In the genomic region with DNA sequence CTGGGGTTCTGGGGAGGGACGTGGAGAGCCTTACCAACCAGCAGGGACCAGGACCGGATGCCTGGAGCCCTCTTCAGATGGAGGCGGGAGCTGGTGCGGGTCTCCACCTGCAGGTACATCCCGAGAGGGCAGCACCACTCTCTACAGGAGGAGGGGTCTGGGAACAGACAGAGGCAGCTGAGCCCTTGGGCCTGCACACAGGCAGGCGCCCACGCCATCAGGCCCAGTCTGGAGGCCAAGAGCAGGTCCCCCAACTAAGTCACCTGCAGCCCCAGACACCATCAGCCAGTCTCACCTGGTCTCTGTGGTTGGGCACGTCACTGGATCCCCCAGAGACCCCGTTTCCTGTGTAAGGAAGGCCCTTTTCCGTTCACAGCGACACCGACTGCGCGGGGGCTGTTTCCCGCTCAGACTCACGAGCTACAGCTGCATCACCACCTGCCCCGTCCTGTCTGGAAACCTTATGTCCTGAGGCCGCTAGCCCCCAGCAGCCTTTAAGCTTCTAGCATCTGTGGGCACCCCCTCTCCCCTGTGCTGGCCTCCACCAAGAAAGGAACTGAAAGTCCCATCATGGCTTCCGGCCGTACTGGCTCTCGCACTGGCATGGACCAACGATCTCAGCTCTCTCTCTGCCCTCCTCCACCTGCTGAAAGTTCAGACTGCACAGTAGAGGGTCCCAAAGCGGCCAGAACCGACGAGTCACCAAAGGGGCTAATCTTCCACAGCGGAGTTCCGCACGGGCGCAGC, we compare ENCODE assay signal across 8 cellular contexts. TPM values are rescaled to one million over a fixed set of nuclear protein-coding genes. Genes with fewer than 3 reads are reported as not detected.
DNase-seq lines count a peak whose midpoint lies in the region; ATAC-seq and TF ChIP-seq lines count a peak whose summit lies in the region.

No MANE protein-coding gene starts in this region.

- peak overlapping the region; percentile 83 to 100 (median 96) for H3K4me3 ChIP-seq in BLaER1 treated with 17β-estradiol and CSF1 and Interleukin-3, amounts not matched to agents 10 nM and 100 nM
- H3K4me3 ChIP-seq in HUES64 (ENCODE audit: low read length) (peak overlapping the region; percentile 95), ovary (peak overlapping the region; percentile 82)
- H3K4me3 ChIP-seq in effector memory CD4-positive, alpha-beta T cell (ENCODE audit: insufficient read depth, low read depth, low read length, poor library complexity, severe bottlenecking), result peak overlapping the region; percentile 93

- 91% methylated on average over 29 of the region's 29 CpGs for WGBS in HUES64
- 76 to 81% (median 77%) methylated on average over 29 of the region's 29 CpGs for WGBS in ovary, 3 donors

- H3K27me3 ChIP-seq in BLaER1 treated with 17β-estradiol and CSF1 and Interleukin-3, amounts not matched to agents 10 nM and 100 nM, result no peaks in the 10 kb centered on the region
- no peaks in the 10 kb centered on the region for H3K27me3 ChIP-seq in HUES64 (ENCODE audit: insufficient read depth, low read length)
- no peaks in the 10 kb centered on the region for H3K27me3 ChIP-seq in effector memory CD4-positive, alpha-beta T cell (replicated peaks; ENCODE audit: control insufficient read depth, insufficient read depth, low read length, poor library complexity, severe bottlenecking)
- no peaks in the 10 kb centered on the region for H3K27me3 ChIP-seq in ovary

- peak overlapping the region; percentile 90 for H3K4me3 Mint-ChIP-seq in type B pancreatic cell

- peaks cover 3 to 43% (median 21%) of the 10 kb centered on the region in 11 experiments; a peak in 18 of 22 replicates for H3K36me3 ChIP-seq in BLaER1 treated with 17β-estradiol and CSF1 and Interleukin-3, amounts not matched to agents 10 nM and 100 nM
- H3K36me3 ChIP-seq in HUES64 (ENCODE audit: insufficient read depth, low read length), result peaks cover 14% of the 10 kb centered on the region; the same call in 1 of the 2 replicates
- H3K36me3 ChIP-seq in effector memory CD4-positive, alpha-beta T cell (ENCODE audit: control insufficient read depth, insufficient read depth, low read length), result peaks cover 25% of the 10 kb centered on the region
- H3K36me3 ChIP-seq in ovary, result no peaks in the 10 kb centered on the region

- H3K36me3 Mint-ChIP-seq in type B pancreatic cell, result no peaks in the 10 kb centered on the region

- H4K20me1 ChIP-seq in BLaER1 treated with 17β-estradiol and CSF1 and Interleukin-3, amounts not matched to agents 10 nM and 100 nM, result peaks cover 10 to 38% (median 24%) of the 10 kb centered on the region in 11 experiments

- peak overlapping the region; percentile 72 to 99 (median 94) for H3K27ac ChIP-seq in BLaER1 treated with 17β-estradiol and CSF1 and Interleukin-3, amounts not matched to agents 10 nM and 100 nM
- no peak overlapping the region for H3K27ac ChIP-seq in HUES64 (ENCODE audit: low read depth, low read length)
- peak overlapping the region; percentile 92 for H3K27ac ChIP-seq in effector memory CD4-positive, alpha-beta T cell (ENCODE audit: insufficient read depth, low read length, poor library complexity, severe bottlenecking)
- H3K27ac ChIP-seq in ovary, result peak overlapping the region; percentile 24 to 73

- H3K9ac ChIP-seq in BLaER1 treated with 17β-estradiol and CSF1 and Interleukin-3, amounts not matched to agents 10 nM and 100 nM, result peak overlapping the region; percentile 86 to 99 (median 96)
- peak overlapping the region; percentile 95; the same call in 1 of the 2 replicates for H3K9ac ChIP-seq in HUES64 (ENCODE audit: low read depth, low read length)

- peak; percentile 58 for DNase-seq in activated CD4-positive, alpha-beta T cell treated with anti-CD3 and anti-CD28 coated beads, Interleukin-2, amount 50 U/mL, for 1 hour
- peak; percentile 66 to 76 (median 75) for DNase-seq in effector memory CD4-positive, alpha-beta T cell
- DNase-seq in ovary, result peak in 1 of 5 donors; percentile 39
- DNase-seq in type B pancreatic cell (ENCODE audit: extremely low spot score, unreplicated experiment), result no peak
- DNase-seq in GOT3 (lab: John Stamatoyannopoulos, UW), result no peak

- H3K4me1 Mint-ChIP-seq in type B pancreatic cell (ENCODE audit: unreplicated experiment), result peaks cover 12% of the 10 kb centered on the region

- no peak for TF ChIP-seq CTCF in ovary (IDR thresholded peaks at IDR 0.05)
- TF ChIP-seq CTCF in type B pancreatic cell (conservative IDR thresholded peaks at IDR 0.05), result no peak

- peaks cover 0 to 23% (median 16%) of the 10 kb centered on the region in 11 experiments; a peak in 20 of 22 replicates for H3K9me3 ChIP-seq in BLaER1 treated with 17β-estradiol and CSF1 and Interleukin-3, amounts not matched to agents 10 nM and 100 nM (replicated peaks in 1 of 11)
- H3K9me3 ChIP-seq in HUES64 (ENCODE audit: insufficient read depth, low read depth, low read length), result peaks cover 4% of the 10 kb centered on the region; the same call in 1 of the 2 replicates
- no peaks in the 10 kb centered on the region for H3K9me3 ChIP-seq in effector memory CD4-positive, alpha-beta T cell (ENCODE audit: control insufficient read depth, low read length)
- no peaks in the 10 kb centered on the region for H3K9me3 ChIP-seq in ovary

- peak; percentile 44 for ATAC-seq in GM19455 (IDR thresholded peaks at IDR 0.05; ENCODE audit: unreplicated experiment)

- H3K27me3 Mint-ChIP-seq in type B pancreatic cell, result no peaks in the 10 kb centered on the region

- TF ChIP-seq EP300 in ovary (IDR thresholded peaks at IDR 0.05), result no peak

- H3K4me2 ChIP-seq in BLaER1 treated with 17β-estradiol and CSF1 and Interleukin-3, amounts not matched to agents 10 nM and 100 nM, result peak overlapping the region; percentile 90 to 100 (median 97)

- no peak overlapping the region for H3K27ac Mint-ChIP-seq in type B pancreatic cell

- intact Hi-C loops in ovary (cut with DNase I), result no loop called here

- no peak for TF ChIP-seq POLR2A in ovary (IDR thresholded peaks at IDR 0.05)

- H3K9me3 Mint-ChIP-seq in type B pancreatic cell, result peaks cover 6% of the 10 kb centered on the region

- peaks cover 51 to 68% (median 64%) of the 10 kb centered on the region in 10 experiments for H3K4me1 ChIP-seq in BLaER1 treated with 17β-estradiol and CSF1 and Interleukin-3, amounts not matched to agents 10 nM and 100 nM
- peaks cover 6% of the 10 kb centered on the region; the same call in 1 of the 2 replicates for H3K4me1 ChIP-seq in HUES64 (ENCODE audit: insufficient read depth, low read length)
- peaks cover 14% of the 10 kb centered on the region for H3K4me1 ChIP-seq in effector memory CD4-positive, alpha-beta T cell (ENCODE audit: control insufficient read depth, insufficient read depth, low read length, poor library complexity, severe bottlenecking)
- H3K4me1 ChIP-seq in ovary (ENCODE audit: insufficient read depth), result peaks cover 13% of the 10 kb centered on the region

RNA-seq across cellular contexts. Expression of a gene that starts 1.2 kb away (rescaled TPM):
- polyA plus RNA-seq in HUES64 (2013, experiment 1 of 2), result 44.8 TPM
- 37.8 TPM for polyA plus RNA-seq in HUES64 (2013, experiment 2 of 2)
- 100 to 1,000 TPM in 1 of 7 donors, 10 to 100 TPM in 6; 44.4 to 101 (median 73.1) TPM for total RNA-seq in ovary
- 10 to 100 TPM; 34.0 to 56.4 TPM for polyA plus RNA-seq in ovary
- total RNA-seq in type B pancreatic cell (ENCODE audit: low replicate concordance), result 51.1 and 78.1 TPM in 2 replicates

RNA-seq across cellular contexts. Expression of a gene that starts 9.2 kb away (rescaled TPM):
- polyA plus RNA-seq in HUES64 (2013, experiment 1 of 2), result 79.8 TPM
- polyA plus RNA-seq in HUES64 (2013, experiment 2 of 2), result 85.3 TPM
- total RNA-seq in ovary, result 10 to 100 TPM; 39.7 to 52.7 (median 49.8) TPM
- polyA plus RNA-seq in ovary, result 10 to 100 TPM; 29.6 to 37.8 TPM
- total RNA-seq in type B pancreatic cell (ENCODE audit: low replicate concordance), result 75.4 and 111 TPM in 2 replicates

RNA-seq across cellular contexts. Expression of a gene that starts 30.9 kb away (rescaled TPM):
- 13.6 TPM for polyA plus RNA-seq in HUES64 (2013, experiment 1 of 2)
- polyA plus RNA-seq in HUES64 (2013, experiment 2 of 2), result 14.3 TPM
- total RNA-seq in ovary (10 to 100 TPM; 25.8 to 37.8 (median 30.4) TPM), type B pancreatic cell (ENCODE audit: low replicate concordance) (24.5 and 31.6 TPM in 2 replicates)
- polyA plus RNA-seq in ovary, result 10 to 100 TPM; 14.4 to 21.3 TPM

RNA-seq across cellular contexts. Expression of a gene that starts 31.2 kb away (rescaled TPM):
- polyA plus RNA-seq in HUES64 (2013, experiment 1 of 2), result 17.5 TPM
- polyA plus RNA-seq in HUES64 (2013, experiment 2 of 2), result 16.3 TPM
- total RNA-seq in ovary (10 to 100 TPM; 32.9 to 68.6 (median 46.6) TPM), type B pancreatic cell (ENCODE audit: low replicate concordance) (47.5 and 49.7 TPM in 2 replicates)
- 10 to 100 TPM in 1 of 2 donors, 1 to 10 TPM in 1; 8.7 to 74.7 TPM for polyA plus RNA-seq in ovary

Comparison
In these comparisons a context has a peak if more than half of its experiments do, and no peak if none do; other contexts are left out.
1. DNase-seq: peak in activated CD4-positive, alpha-beta T cell treated with anti-CD3 and anti-CD28 coated beads, Interleukin-2, amount 50 U/mL, for 1 hour (single experiment) and effector memory CD4-positive, alpha-beta T cell (3 of 3); none in type B pancreatic cell (single experiment) and GOT3 (single experiment).
2. Peak in every context shown above with its lines, with median percentiles within 50 percentile points of each other: H3K4me3 ChIP-seq.